ENCODE assay signal across 18 cellular contexts in the genomic region with DNA sequence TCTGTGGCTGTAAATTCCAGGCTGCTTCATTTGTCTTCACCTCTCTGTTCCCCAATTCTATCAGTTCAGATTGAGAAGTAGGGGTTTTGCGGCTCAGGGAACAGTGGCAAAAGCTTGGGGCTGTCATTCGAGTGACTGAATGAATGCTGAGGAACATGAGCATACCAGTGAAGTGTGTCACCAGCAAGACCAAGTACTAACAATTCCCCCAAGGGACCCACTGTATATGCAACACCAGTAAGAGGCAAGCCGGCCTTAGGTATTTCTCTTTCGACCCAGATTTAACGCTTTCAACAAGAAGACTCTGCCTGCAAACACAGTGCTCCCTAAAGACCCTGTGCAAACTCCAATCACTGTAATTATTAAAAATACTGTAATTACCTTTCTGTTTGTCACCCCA. TPM values are rescaled to one million over a fixed set of nuclear protein-coding genes. Genes with fewer than 3 reads are reported as not detected.
DNase-seq lines count a peak whose midpoint lies in the region; ATAC-seq and TF ChIP-seq lines count a peak whose summit lies in the region.
"Had no signal": no experiment of that assay in that cellular context is flagged by ENCODE, and none has a peak within 500 bp of the region (broad histone marks: within the 10 kb centered on the region; RNA-seq: fewer than 3 reads in every experiment).

No MANE protein-coding gene starts in this region.

- no peaks in the 10 kb centered on the region for H3K36me3 ChIP-seq in brain microvascular endothelial cell (replicated peaks)

- no peaks in the 10 kb centered on the region for H3K4me1 Mint-ChIP-seq in stimulated activated effector memory CD8-positive, alpha-beta T cell treated with anti-CD3 and anti-CD28 coated beads, Interleukin-12 subunit alpha, Interleukin-12 subunit beta, amount 100 ng/mL, for 72 hours
- H3K4me1 Mint-ChIP-seq in activated CD8-positive, alpha-beta memory T cell treated with anti-CD3 and anti-CD28 coated beads, Interleukin-2, amount 10 ng/mL, durations not matched to agents 7 days and 5 days, result no peaks in the 10 kb centered on the region
- H3K4me1 Mint-ChIP-seq: CD8-positive, alpha-beta memory T cell had no signal

- H3K4me3 ChIP-seq in brain microvascular endothelial cell (ENCODE audit: low read depth, low read length), result no peak overlapping the region
- H3K4me3 ChIP-seq: BLaER1 treated with 17β-estradiol and CSF1 and Interleukin-3, amounts not matched to agents 10 nM and 100 nM had no signal

- no peak overlapping the region for H3K4me3 Mint-ChIP-seq in stimulated activated effector memory CD8-positive, alpha-beta T cell treated with anti-CD3 and anti-CD28 coated beads, Interleukin-12 subunit alpha, Interleukin-12 subunit beta, amount 100 ng/mL, for 72 hours
- no peak overlapping the region for H3K4me3 Mint-ChIP-seq in activated CD8-positive, alpha-beta memory T cell treated with anti-CD3 and anti-CD28 coated beads, Interleukin-2, amount 10 ng/mL, durations not matched to agents 7 days and 5 days
- H3K4me3 Mint-ChIP-seq: CD8-positive, alpha-beta memory T cell; HFFc6 had no signal

- H3K27me3 ChIP-seq in brain microvascular endothelial cell (replicated peaks), result no peaks in the 10 kb centered on the region
- H3K27me3 ChIP-seq: BLaER1 treated with 17β-estradiol and CSF1 and Interleukin-3, amounts not matched to agents 10 nM and 100 nM had no signal

- no peaks in the 10 kb centered on the region for H3K9me3 Mint-ChIP-seq in stimulated activated effector memory CD8-positive, alpha-beta T cell treated with anti-CD3 and anti-CD28 coated beads, Interleukin-12 subunit alpha, Interleukin-12 subunit beta, amount 100 ng/mL, for 72 hours
- peaks cover 3% of the 10 kb centered on the region for H3K9me3 Mint-ChIP-seq in activated CD8-positive, alpha-beta memory T cell treated with anti-CD3 and anti-CD28 coated beads, Interleukin-2, amount 10 ng/mL, durations not matched to agents 7 days and 5 days (ENCODE audit: low read depth)

- ATAC-seq in stimulated activated effector memory CD8-positive, alpha-beta T cell treated with anti-CD3 and anti-CD28 coated beads, Interleukin-12 subunit alpha, Interleukin-12 subunit beta, amount 100 ng/mL, for 72 hours, result no peak
- no peak for ATAC-seq in GM18909 (IDR thresholded peaks at IDR 0.05; ENCODE audit: poor library complexity, unreplicated experiment)
- no peak for ATAC-seq in activated CD8-positive, alpha-beta memory T cell treated with anti-CD3 and anti-CD28 coated beads, Interleukin-2, amount 10 ng/mL, durations not matched to agents 7 days and 5 days

- no peaks in the 10 kb centered on the region for H3K27me3 Mint-ChIP-seq in activated CD8-positive, alpha-beta memory T cell treated with anti-CD3 and anti-CD28 coated beads, Interleukin-2, amount 10 ng/mL, durations not matched to agents 7 days and 5 days

- no peak for TF ChIP-seq CTCF in brain microvascular endothelial cell (IDR thresholded peaks at IDR 0.05; ENCODE audit: low read depth, low read length, missing control alignments)

- H3K27ac ChIP-seq in brain microvascular endothelial cell, result no peak overlapping the region
- H3K27ac ChIP-seq: BLaER1 treated with 17β-estradiol and CSF1 and Interleukin-3, amounts not matched to agents 10 nM and 100 nM had no signal

- no peak overlapping the region for H3K27ac Mint-ChIP-seq in stimulated activated effector memory CD8-positive, alpha-beta T cell treated with anti-CD3 and anti-CD28 coated beads, Interleukin-12 subunit alpha, Interleukin-12 subunit beta, amount 100 ng/mL, for 72 hours
- no peak overlapping the region for H3K27ac Mint-ChIP-seq in activated CD8-positive, alpha-beta memory T cell treated with anti-CD3 and anti-CD28 coated beads, Interleukin-2, amount 10 ng/mL, durations not matched to agents 7 days and 5 days
- H3K27ac Mint-ChIP-seq: HFFc6 had no signal

- DNase-seq in HS-27A (ENCODE audit: low read depth), result peak; percentile 17
- DNase-seq in brain microvascular endothelial cell, result peak; percentile 65
- peak; percentile 40 for DNase-seq in fibroblast of peridontal ligament (ENCODE audit: extremely low read depth)
- no peak for DNase-seq in stimulated activated effector memory CD8-positive, alpha-beta T cell treated with anti-CD3 and anti-CD28 coated beads, Interleukin-12 subunit alpha, Interleukin-12 subunit beta, amount 100 ng/mL, for 72 hours (ENCODE audit: low spot score in 2 of 2)
- DNase-seq in activated CD8-positive, alpha-beta memory T cell treated with anti-CD3 and anti-CD28 coated beads, Interleukin-2, amount 10 ng/mL, durations not matched to agents 7 days and 5 days, result no peak
- no peak for DNase-seq in SK-N-DZ (ENCODE audit: low spot score)
- DNase-seq: CD8-positive, alpha-beta memory T cell; DMS53; H7; HFFc6; NCI-H1092 treated with DMSO at 0.1 percent for 48 hours; NCI-H146; NCI-H2081 treated with DMSO at 0.1 percent for 48 hours; NCI-H2227 treated with DMSO at 0.1 percent for 48 hours; NCI-H524; SIG-M5 had no signal

- H3K36me3 Mint-ChIP-seq in stimulated activated effector memory CD8-positive, alpha-beta T cell treated with anti-CD3 and anti-CD28 coated beads, Interleukin-12 subunit alpha, Interleukin-12 subunit beta, amount 100 ng/mL, for 72 hours, result no peaks in the 10 kb centered on the region
- H3K36me3 Mint-ChIP-seq in activated CD8-positive, alpha-beta memory T cell treated with anti-CD3 and anti-CD28 coated beads, Interleukin-2, amount 10 ng/mL, durations not matched to agents 7 days and 5 days, result peaks cover 8% of the 10 kb centered on the region

- CTCF ChIA-PET in activated CD8-positive, alpha-beta memory T cell treated with anti-CD3 and anti-CD28 coated beads, Interleukin-2, amount 10 ng/mL, durations not matched to agents 7 days and 5 days (lab: Charles Lee), result no interaction called here

- in situ Hi-C loops in brain microvascular endothelial cell (cut with HindIII; ENCODE audit: low pct_ligation_motif_present, low sequenced_read_pairs), result no loop called here

RNA-seq across cellular contexts. Expression of a gene that starts 25.8 kb away (rescaled TPM):
- total RNA-seq in activated CD8-positive, alpha-beta memory T cell treated with anti-CD3 and anti-CD28 coated beads, Interleukin-2, amount 10 ng/mL, durations not matched to agents 7 days and 5 days, result 1 to 10 TPM; 3.0 to 5.7 TPM
- 3.4 and 4.1 TPM in 2 replicates for polyA plus RNA-seq in SK-N-DZ (2014; cell fraction: cytosol; rRNA removed)
- 14.0 and 20.3 TPM in 2 replicates for polyA plus RNA-seq in SK-N-DZ (2014; cell fraction: nucleus; rRNA removed)

RNA-seq across cellular contexts. Expression of a gene that starts 44.1 kb away (rescaled TPM):
- total RNA-seq in activated CD8-positive, alpha-beta memory T cell treated with anti-CD3 and anti-CD28 coated beads, Interleukin-2, amount 10 ng/mL, durations not matched to agents 7 days and 5 days, result 10 to 100 TPM; 26.0 to 34.0 TPM
- polyA plus RNA-seq in SK-N-DZ (2014; cell fraction: cytosol; rRNA removed), result 31.3 and 45.2 TPM in 2 replicates
- 11.8 and 15.1 TPM in 2 replicates for polyA plus RNA-seq in SK-N-DZ (2014; cell fraction: nucleus; rRNA removed)

Comparison
In these comparisons a context has a peak if more than half of its experiments do, and no peak if none do; other contexts are left out.
1. DNase-seq: peak in HS-27A (single experiment), brain microvascular endothelial cell (single experiment) and fibroblast of peridontal ligament (single experiment); none in stimulated activated effector memory CD8-positive, alpha-beta T cell treated with anti-CD3 and anti-CD28 coated beads, Interleukin-12 subunit alpha, Interleukin-12 subunit beta, amount 100 ng/mL, for 72 hours (0 of 2), activated CD8-positive, alpha-beta memory T cell treated with anti-CD3 and anti-CD28 coated beads, Interleukin-2, amount 10 ng/mL, durations not matched to agents 7 days and 5 days (single experiment) and SK-N-DZ (single experiment).